ENCODE assay signal across 9 cellular contexts in the genomic region with DNA sequence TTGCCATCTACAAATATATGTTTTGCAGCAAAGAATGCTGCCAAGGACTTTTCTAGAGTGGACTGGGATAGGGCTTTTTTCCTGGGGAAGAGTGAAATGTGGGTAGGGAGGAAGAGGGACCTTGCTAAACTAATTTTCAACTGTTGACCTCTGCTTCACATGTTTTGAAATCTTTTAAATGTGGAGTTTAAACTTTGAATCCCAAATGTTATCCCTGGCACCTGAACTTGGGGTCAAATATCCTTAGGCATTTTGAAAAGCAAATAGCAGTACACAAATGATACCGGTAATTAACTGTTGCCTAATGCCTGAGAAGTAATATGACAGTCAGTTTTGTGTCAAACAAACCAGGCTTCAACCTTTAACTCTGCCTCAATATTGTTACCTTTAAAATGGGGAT. TPM values are rescaled to one million over a fixed set of nuclear protein-coding genes. Genes with fewer than 3 reads are reported as not detected.
"Had no signal": no experiment of that assay in that cellular context is flagged by ENCODE, and none has a peak within 500 bp of the region (broad histone marks: within the 10 kb centered on the region; RNA-seq: fewer than 3 reads in every experiment).

No MANE protein-coding gene starts in this region.

- H3K4me3 ChIP-seq: GM23248 had no signal

- H3K27ac ChIP-seq: GM23248, KMS-11 had no signal

- FAIRE-seq: H1, H54, HTR-8/SVneo had no signal

- H3K4me2 ChIP-seq: KMS-11 had no signal

- DNase-seq: GM23248, H9, HCEC 1CT, KBM-7 had no signal

RNA-seq across cellular contexts. Expression of a gene that starts 7.3 kb away (rescaled TPM):
- total RNA-seq: HT-29 had no signal
